Comparison of ENCODE assay signal across 8 cellular contexts in the genomic region with DNA sequence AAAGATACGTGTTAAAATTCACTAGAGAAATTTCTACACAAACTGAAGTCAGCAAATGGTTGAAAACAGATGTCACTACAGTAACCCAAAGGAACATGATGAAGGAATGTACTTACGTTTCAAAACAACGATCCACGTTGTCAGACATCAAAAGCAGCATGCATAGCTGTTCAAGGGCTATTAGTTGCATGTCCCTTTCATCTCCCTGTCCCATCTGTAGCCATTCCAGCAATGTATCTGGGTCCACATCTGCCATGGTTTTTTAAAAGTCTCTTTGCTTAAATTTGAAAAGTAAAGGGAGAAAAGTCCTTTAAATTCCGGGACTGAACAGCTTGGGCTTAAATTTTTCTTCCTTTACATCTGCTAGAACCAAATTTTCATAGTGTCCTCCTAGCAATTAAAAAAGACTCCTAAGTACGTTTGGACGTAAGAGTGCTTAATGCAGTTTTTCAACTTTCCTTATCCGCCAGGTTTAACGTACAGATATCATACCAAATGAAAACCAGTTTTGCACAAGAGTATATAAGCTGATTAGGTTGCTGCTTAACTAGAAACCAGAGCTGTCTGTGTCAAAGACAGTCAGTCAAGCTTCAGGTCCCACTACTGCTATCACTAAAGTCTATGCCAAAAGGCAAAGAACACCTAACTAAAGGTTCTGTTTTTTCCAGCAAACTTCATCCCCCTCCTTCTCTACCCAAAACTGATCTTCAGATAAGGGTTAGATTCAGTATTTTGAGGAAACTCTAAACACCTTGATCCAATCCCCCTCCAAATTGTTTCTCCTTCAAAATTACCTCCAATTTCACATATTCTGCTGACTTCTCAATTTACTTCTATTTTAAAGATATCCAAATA. TPM values are rescaled to one million over a fixed set of nuclear protein-coding genes. Genes with fewer than 3 reads are reported as not detected.
DNase-seq lines count a peak whose midpoint lies in the region; ATAC-seq and TF ChIP-seq lines count a peak whose summit lies in the region.

No MANE protein-coding gene starts in this region.

- peak overlapping the region; percentile 91 to 94 (median 93) for H3K4me3 ChIP-seq in breast epithelium
- peak overlapping the region; percentile 94 for H3K4me3 ChIP-seq in lower lobe of right lung

- TF ChIP-seq POLR2A in breast epithelium (IDR thresholded peaks at IDR 0.05) = no peak

- H3K9me3 ChIP-seq in breast epithelium = no peaks in the 10 kb centered on the region
- H3K9me3 ChIP-seq in lower lobe of right lung = no peaks in the 10 kb centered on the region

- peaks cover 21% of the 10 kb centered on the region for H3K36me3 Mint-ChIP-seq in activated naive CD4-positive, alpha-beta T cell treated with anti-CD3 and anti-CD28 coated beads for 36 hours (ENCODE audit: low read depth)
- peaks cover 23% of the 10 kb centered on the region for H3K36me3 Mint-ChIP-seq in type B pancreatic cell

- H3K27ac Mint-ChIP-seq in activated naive CD4-positive, alpha-beta T cell treated with anti-CD3 and anti-CD28 coated beads for 36 hours = peak overlapping the region; percentile 76
- H3K27ac Mint-ChIP-seq in type B pancreatic cell = peak overlapping the region; percentile 50

- H3K36me3 ChIP-seq in breast epithelium (no peaks in the 10 kb centered on the region), lower lobe of right lung (peaks cover 29% of the 10 kb centered on the region)

- ATAC-seq in lower lobe of right lung (no peak), GM21529 (IDR thresholded peaks at IDR 0.05; ENCODE audit: unreplicated experiment) (no peak)

- no peak for DNase-seq in activated naive CD4-positive, alpha-beta T cell treated with anti-CD3 and anti-CD28 coated beads for 36 hours
- no peak for DNase-seq in activated naive CD4-positive, alpha-beta T cell treated with Interleukin-2 at 50 U/mL for 16 hours
- DNase-seq in NCI-H69 (lab: John Stamatoyannopoulos, UW) = peak; percentile 56
- DNase-seq in breast epithelium (ENCODE audit: low spot score in 2 of 2) = no peak
- no peak for DNase-seq in lower lobe of right lung
- DNase-seq in type B pancreatic cell (ENCODE audit: extremely low spot score, unreplicated experiment) = no peak
- no peak for DNase-seq in GF-D8 (lab: John Stamatoyannopoulos, UW)

- intact Hi-C loops in activated naive CD4-positive, alpha-beta T cell treated with anti-CD3 and anti-CD28 coated beads for 36 hours (cut with micrococcal nuclease) = loop anchor here (1.0 to 10.0 kb wide), 6 partner anchors 214 to 896 kb away; partner anchors contain the start of genes G2E3 and HEATR5A
- intact Hi-C loops in breast epithelium (cut with DNase I; ENCODE audit: low total_unique reads) (no loop called here), lower lobe of right lung (cut with DNase I) (no loop called here)

- no peak for TF ChIP-seq CTCF in breast epithelium (IDR thresholded peaks at IDR 0.05)
- TF ChIP-seq CTCF in lower lobe of right lung (IDR thresholded peaks at IDR 0.05) = no peak
- no peak for TF ChIP-seq CTCF in type B pancreatic cell (conservative IDR thresholded peaks at IDR 0.05)

- H3K4me1 ChIP-seq in breast epithelium = peaks cover 0 to 5% of the 10 kb centered on the region in 2 donors
- H3K4me1 ChIP-seq in lower lobe of right lung = peaks cover 40% of the 10 kb centered on the region

- no peaks in the 10 kb centered on the region for H3K9me3 Mint-ChIP-seq in activated naive CD4-positive, alpha-beta T cell treated with anti-CD3 and anti-CD28 coated beads for 36 hours
- no peaks in the 10 kb centered on the region for H3K9me3 Mint-ChIP-seq in type B pancreatic cell

- CTCF ChIA-PET in activated naive CD4-positive, alpha-beta T cell treated with anti-CD3 and anti-CD28 coated beads for 36 hours (lab: Charles Lee) = interaction anchor here (0.5 kb wide), 1 partner anchor 12 kb away, joined by 4 read pairs; no protein-coding TSS in a partner anchor

- H3K27ac ChIP-seq in breast epithelium (peak overlapping the region; percentile 99 to 100), lower lobe of right lung (peak overlapping the region; percentile 100)

- peaks cover 38% of the 10 kb centered on the region for H3K4me1 Mint-ChIP-seq in activated naive CD4-positive, alpha-beta T cell treated with anti-CD3 and anti-CD28 coated beads for 36 hours (ENCODE audit: low read depth)
- peaks cover 18% of the 10 kb centered on the region for H3K4me1 Mint-ChIP-seq in type B pancreatic cell (ENCODE audit: unreplicated experiment)

- H3K27me3 ChIP-seq in breast epithelium = no peaks in the 10 kb centered on the region
- no peaks in the 10 kb centered on the region for H3K27me3 ChIP-seq in lower lobe of right lung (ENCODE audit: low read depth)

- H3K4me3 Mint-ChIP-seq in activated naive CD4-positive, alpha-beta T cell treated with anti-CD3 and anti-CD28 coated beads for 36 hours = peak overlapping the region; percentile 89
- H3K4me3 Mint-ChIP-seq in type B pancreatic cell = peak overlapping the region; percentile 86

- H3K27me3 Mint-ChIP-seq in activated naive CD4-positive, alpha-beta T cell treated with anti-CD3 and anti-CD28 coated beads for 36 hours (ENCODE audit: low read depth) = no peaks in the 10 kb centered on the region
- H3K27me3 Mint-ChIP-seq in type B pancreatic cell = no peaks in the 10 kb centered on the region

RNA-seq across cellular contexts. Expression of gene HECTD1, which starts 1.7 kb away (rescaled TPM):
- total RNA-seq in activated naive CD4-positive, alpha-beta T cell treated with anti-CD3 and anti-CD28 coated beads for 36 hours = 10 to 100 TPM; 61.5 to 64.1 TPM
- total RNA-seq in breast epithelium (100 to 1,000 TPM; 242 to 276 (median 252) TPM), lower lobe of right lung (166 TPM), type B pancreatic cell (ENCODE audit: low replicate concordance) (138 and 143 TPM in 2 replicates)
